11 cellular contexts compared by ENCODE assay signal in the genomic region with DNA sequence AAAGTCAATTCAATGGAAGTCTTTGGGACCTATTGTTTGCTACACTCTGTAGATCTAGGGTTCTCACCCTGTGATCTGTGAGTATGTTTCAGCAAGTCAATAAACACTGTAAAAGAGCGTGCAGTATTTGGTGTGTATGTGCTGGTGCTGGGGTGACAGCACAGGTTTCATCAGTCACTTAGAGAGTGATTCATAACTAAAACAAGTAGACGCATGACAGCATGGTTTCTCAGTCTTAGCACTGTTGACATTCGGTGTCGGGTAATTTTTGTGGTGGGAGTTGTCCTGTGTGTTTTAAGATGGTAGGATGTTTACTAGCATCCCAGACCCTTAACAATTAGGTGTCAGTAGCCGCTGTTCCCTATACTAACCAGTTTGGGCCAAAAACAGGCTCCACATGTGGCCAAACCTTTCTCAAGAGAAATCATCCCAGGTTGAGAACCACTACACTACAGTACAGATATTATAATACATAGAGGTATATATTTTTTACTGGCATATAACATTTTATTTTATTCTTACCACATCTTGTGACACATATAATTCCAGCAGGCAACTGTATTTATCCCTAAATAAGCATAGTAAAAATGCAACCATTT.
DNase-seq lines count a peak whose midpoint lies in the region; ATAC-seq and TF ChIP-seq lines count a peak whose summit lies in the region.
"Had no signal": no experiment of that assay in that cellular context is flagged by ENCODE, and none has a peak within 500 bp of the region (broad histone marks: within the 10 kb centered on the region; RNA-seq: fewer than 3 reads in every experiment).

No MANE protein-coding gene starts in this region.

- 0 out of 2 replicates have a peak overlapping the region, but pooled peaks have one; percentile 13 for H2BK20ac ChIP-seq in IMR-90 (ENCODE audit: low read depth, low read length)

- H3K4me3 ChIP-seq in IMR-90 (ENCODE audit: insufficient read depth, low read depth, low read length) (no peak overlapping the region), H7 (ENCODE audit: insufficient read depth, low read depth, low read length) (no peak overlapping the region)

- no TSS peak for BruUV-seq in IMR-90 (replicated peaks; lab: Mats Ljungman, UMichigan)

- dilution Hi-C loops in IMR-90 (cut with HindIII; ENCODE audit: low sequenced_read_pairs, unreplicated experiment), result no loop called here

- WGBS in IMR-90 (ENCODE audit: extremely low coverage in 2 of 2, insufficient read length in 1 of 2), 2 experiments, result 0% methylated on average over 1 of the region's 5 CpGs; no CpG with 5 or more reads in 1 of the 2 experiments

- H3K79me1 ChIP-seq in IMR-90 (ENCODE audit: low read depth in 1 of 2, low read length in 2 of 2), result no peaks in the 10 kb centered on the region

- no peak overlapping the region; the same call in 1 of the 2 replicates for H3K4me2 ChIP-seq in IMR-90 (ENCODE audit: low read depth, low read length)

- CTCF ChIA-PET in IMR-90 (lab: Yijun Ruan, JAX), result no interaction called here

- H3K27ac ChIP-seq in IMR-90 (ENCODE audit: insufficient read depth, low read length), result no peak overlapping the region

- no peak for TF ChIP-seq POLR2A in IMR-90 (IDR thresholded peaks at IDR 0.05; ENCODE audit: low read depth, low read length)

- no peak overlapping the region for H2AK9ac ChIP-seq in IMR-90 (replicated peaks; ENCODE audit: low read depth, low read length, poor library complexity)

- H3K14ac ChIP-seq in IMR-90 (replicated peaks; ENCODE audit: low read depth, low read length), result 0 out of 2 replicates have a peak overlapping the region, but pooled peaks have one; percentile 1

- H3K9ac ChIP-seq in IMR-90 (ENCODE audit: low read depth, low read length), result no peak overlapping the region

- no peak overlapping the region for H2BK15ac ChIP-seq in IMR-90 (ENCODE audit: low read depth, low read length)

- H4K20me1 ChIP-seq in IMR-90 (ENCODE audit: insufficient read depth, low read length), result no peaks in the 10 kb centered on the region

- H4K5ac ChIP-seq in IMR-90 (ENCODE audit: low read depth, low read length), result no peak overlapping the region

- H3K18ac ChIP-seq in IMR-90 (ENCODE audit: low read depth, low read length), result no peak overlapping the region; the same call in 1 of the 2 replicates

- no peak overlapping the region for H4K8ac ChIP-seq in IMR-90 (ENCODE audit: low read depth in 2 of 2, low read length in 2 of 2)

- no peak for TF ChIP-seq CTCF in IMR-90 (conservative IDR thresholded peaks at IDR 0.05; ENCODE audit: low read depth, low read length)

- no peak overlapping the region for H2BK5ac ChIP-seq in IMR-90 (ENCODE audit: low read depth, low read length, poor library complexity, severe bottlenecking)

- peaks cover 2% of the 10 kb centered on the region; the same call in 1 of the 2 replicates for H3K9me1 ChIP-seq in IMR-90 (ENCODE audit: insufficient read depth, low read length)

- no peaks in the 10 kb centered on the region for H3K9me3 ChIP-seq in IMR-90 (ENCODE audit: control insufficient read depth, insufficient read depth, low read length)

- peaks cover 2% of the 10 kb centered on the region; the same call in 1 of the 2 replicates for H3K4me1 ChIP-seq in IMR-90 (ENCODE audit: control insufficient read depth, insufficient read depth, low read length)

- no peak overlapping the region for H2AK5ac ChIP-seq in IMR-90 (ENCODE audit: low read depth, low read length)

- H3K4ac ChIP-seq in IMR-90 (ENCODE audit: low read depth, low read length), result no peak overlapping the region

- no peak overlapping the region for H2AFZ ChIP-seq in IMR-90 (replicated peaks; ENCODE audit: low read length, poor library complexity)

- H3K36me3 ChIP-seq in IMR-90 (ENCODE audit: control insufficient read depth, insufficient read depth, low read length), result no peaks in the 10 kb centered on the region
- no peaks in the 10 kb centered on the region for H3K36me3 ChIP-seq in H7 (replicated peaks; ENCODE audit: control insufficient read depth, insufficient read depth, low read length)

- H3K27me3 ChIP-seq in IMR-90 (ENCODE audit: control insufficient read depth, insufficient read depth, low read length), result no peaks in the 10 kb centered on the region
- no peaks in the 10 kb centered on the region for H3K27me3 ChIP-seq in H7 (ENCODE audit: control insufficient read depth, insufficient read depth, low read length)

- TF ChIP-seq RAD21 in IMR-90 (IDR thresholded peaks at IDR 0.05; ENCODE audit: low read length), result no peak

- no peak overlapping the region; the same call in 1 of the 2 replicates for H2BK120ac ChIP-seq in IMR-90 (ENCODE audit: low read depth, low read length)

- in situ Hi-C loops in IMR-90 (cut with MboI; ENCODE audit: low sequenced_read_pairs), result no loop called here

- intact Hi-C loops in IMR-90 (cut with micrococcal nuclease), result loop anchor here (10.0 kb wide), 1 partner anchor 144 kb away; no protein-coding TSS in a partner anchor

- DNase-seq in IMR-90 (peak; percentile 64), glomerular visceral epithelial cell (ENCODE audit: extremely low spot score) (peak; percentile 28), H7 (no peak), cerebellar cortex (ENCODE audit: low spot score) (no peak), GM19240 (ENCODE audit: insufficient read length, low spot score) (no peak)
- DNase-seq: activated effector memory CD4-positive, alpha-beta T cell treated with Interleukin-2 at 50 U/mL for 16 hours; dermis blood vessel endothelial cell; DMS79 had no signal

- H3K56ac ChIP-seq in IMR-90 (ENCODE audit: extremely low read depth, insufficient read depth, low read length), result no peak overlapping the region

- no peak overlapping the region; the same call in 1 of the 2 replicates for H3K23ac ChIP-seq in IMR-90 (ENCODE audit: low read depth, low read length)

- H4K91ac ChIP-seq in IMR-90 (ENCODE audit: insufficient read depth, low read depth, low read length), result peak overlapping the region; percentile 37; the same call in 1 of the 2 replicates

- POLR2A ChIA-PET in IMR-90 (lab: Charles Lee; ENCODE audit: unreplicated experiment), result no interaction called here

- ATAC-seq in GM18861 (IDR thresholded peaks at IDR 0.05; ENCODE audit: unreplicated experiment) (peak; percentile 76), GM21723 (IDR thresholded peaks at IDR 0.05; ENCODE audit: unreplicated experiment) (peak; percentile 82), IMR-90 (ENCODE audit: low read depth) (peak; percentile 60; the same call in 1 of the 2 replicates), HG02759 (IDR thresholded peaks at IDR 0.05; ENCODE audit: unreplicated experiment) (no peak)

TF ChIP-seq in IMR-90, 13 proteins besides CTCF, POLR2A, EP300 and RAD21:
- peak; percentile 47; the same call in 1 of the 2 replicates for TF ChIP-seq FOS (IDR thresholded peaks at IDR 0.05; ENCODE audit: low read depth, low read length)
- TF ChIP-seq CEBPB (IDR thresholded peaks at IDR 0.05; ENCODE audit: low read depth, low read length), result peak; percentile 55; the same call in 1 of the 2 replicates
- TF ChIP-seq MAZ (IDR thresholded peaks at IDR 0.05; ENCODE audit: borderline replicate concordance, low read depth, low read length), result no peak
- peak; percentile 61 for TF ChIP-seq BHLHE40 (IDR thresholded peaks at IDR 0.05; ENCODE audit: low read depth, low read length)
TF ChIP-seq in IMR-90: peak in this region for 3.

Comparison
In these comparisons a context has a peak if more than half of its experiments do, and no peak if none do; other contexts are left out.
1. DNase-seq: peak in IMR-90 (single experiment) and glomerular visceral epithelial cell (single experiment); none in H7 (single experiment), cerebellar cortex (single experiment) and GM19240 (single experiment).